ENCODE assay signal across 13 cellular contexts in genomic region chr9:2267171-2267740, GRCh38.
DNase-seq lines count a peak whose midpoint lies in the region; ATAC-seq and TF ChIP-seq lines count a peak whose summit lies in the region.
"Had no signal": no experiment of that assay in that cellular context is flagged by ENCODE, and none has a peak within 500 bp of the region (broad histone marks: within the 10 kb centered on the region; RNA-seq: fewer than 3 reads in every experiment).

No MANE protein-coding gene starts in this region.

- no peaks in the 10 kb centered on the region for H3K79me1 ChIP-seq in IMR-90 (ENCODE audit: low read depth in 1 of 2, low read length in 2 of 2)

- no peak overlapping the region for H2AK9ac ChIP-seq in IMR-90 (replicated peaks; ENCODE audit: low read depth, low read length, poor library complexity)

- intact Hi-C loops in IMR-90 (cut with micrococcal nuclease) = no loop called here

- H3K14ac ChIP-seq in IMR-90 (replicated peaks; ENCODE audit: low read depth, low read length) = no peak overlapping the region

- H3K4me1 Mint-ChIP-seq in activated CD4-positive, alpha-beta T cell treated with anti-CD3 and anti-CD28 coated beads, Interleukin-2, amount 10 ng/mL, durations not matched to agents 7 days and 5 days = peaks cover 7% of the 10 kb centered on the region
- no peaks in the 10 kb centered on the region for H3K4me1 Mint-ChIP-seq in activated T-helper 17 cell treated with anti-CD3 and anti-CD28 coated beads, Interleukin-2, amount 50 U/mL, for 72 hours

- H3K9me1 ChIP-seq in IMR-90 (ENCODE audit: insufficient read depth, low read length) = no peaks in the 10 kb centered on the region

- no peak overlapping the region for H2AK5ac ChIP-seq in IMR-90 (ENCODE audit: low read depth, low read length)

- H3K18ac ChIP-seq in IMR-90 (ENCODE audit: low read depth, low read length) = no peak overlapping the region

- no peak overlapping the region for H3K4ac ChIP-seq in IMR-90 (ENCODE audit: low read depth, low read length)

- no peak for TF ChIP-seq CTCF in IMR-90 (conservative IDR thresholded peaks at IDR 0.05; ENCODE audit: low read depth, low read length)

- H4K5ac ChIP-seq in IMR-90 (ENCODE audit: low read depth, low read length) = no peak overlapping the region

- H3K9me3 ChIP-seq in IMR-90 (ENCODE audit: control insufficient read depth, insufficient read depth, low read length) = no peaks in the 10 kb centered on the region
- no peaks in the 10 kb centered on the region for H3K9me3 ChIP-seq in stomach smooth muscle (ENCODE audit: control insufficient read depth in 2 of 2, low read length in 2 of 2)

- H3K27ac ChIP-seq in IMR-90 (ENCODE audit: insufficient read depth, low read length) (no peak overlapping the region), stomach smooth muscle (ENCODE audit: low read length) (peak overlapping the region; percentile 69)
- H3K27ac ChIP-seq: C4-2B had no signal

- no TSS peak for BruUV-seq in IMR-90 (replicated peaks; lab: Mats Ljungman, UMichigan)

- in situ Hi-C loops in IMR-90 (cut with MboI; ENCODE audit: low sequenced_read_pairs) = no loop called here

- no peak overlapping the region for H2BK20ac ChIP-seq in IMR-90 (ENCODE audit: low read depth, low read length)

- H3K4me3 Mint-ChIP-seq in activated CD4-positive, alpha-beta T cell treated with anti-CD3 and anti-CD28 coated beads, Interleukin-2, amount 10 ng/mL, durations not matched to agents 7 days and 5 days = no peak overlapping the region
- no peak overlapping the region for H3K4me3 Mint-ChIP-seq in activated T-helper 17 cell treated with anti-CD3 and anti-CD28 coated beads, Interleukin-2, amount 50 U/mL, for 72 hours
- H3K4me3 Mint-ChIP-seq: central memory CD8-positive, alpha-beta T cell; type B pancreatic cell had no signal

- H3K27me3 Mint-ChIP-seq in activated CD4-positive, alpha-beta T cell treated with anti-CD3 and anti-CD28 coated beads, Interleukin-2, amount 10 ng/mL, durations not matched to agents 7 days and 5 days = peaks cover 15% of the 10 kb centered on the region
- H3K27me3 Mint-ChIP-seq in activated T-helper 17 cell treated with anti-CD3 and anti-CD28 coated beads, Interleukin-2, amount 50 U/mL, for 72 hours = peaks cover 14% of the 10 kb centered on the region
- H3K27me3 Mint-ChIP-seq: type B pancreatic cell had no signal

- H3K4me3 ChIP-seq in IMR-90 (ENCODE audit: insufficient read depth, low read depth, low read length) (no peak overlapping the region), stomach smooth muscle (ENCODE audit: low read length in 2 of 2) (peak overlapping the region in 1 of 2 donors; percentile 24)

- no peak overlapping the region for H3K27ac Mint-ChIP-seq in activated CD4-positive, alpha-beta T cell treated with anti-CD3 and anti-CD28 coated beads, Interleukin-2, amount 10 ng/mL, durations not matched to agents 7 days and 5 days
- no peak overlapping the region for H3K27ac Mint-ChIP-seq in activated T-helper 17 cell treated with anti-CD3 and anti-CD28 coated beads, Interleukin-2, amount 50 U/mL, for 72 hours
- H3K27ac Mint-ChIP-seq: type B pancreatic cell had no signal

- no peak overlapping the region for H2BK120ac ChIP-seq in IMR-90 (ENCODE audit: low read depth, low read length)

- CTCF ChIA-PET in IMR-90 (lab: Yijun Ruan, JAX) = no interaction called here
- CTCF ChIA-PET in activated CD4-positive, alpha-beta T cell treated with anti-CD3 and anti-CD28 coated beads, Interleukin-2, amount 10 ng/mL, durations not matched to agents 7 days and 5 days (lab: Charles Lee) = no interaction called here

- H3K27me3 ChIP-seq in IMR-90 (ENCODE audit: control insufficient read depth, insufficient read depth, low read length) (peaks cover 6% of the 10 kb centered on the region), stomach smooth muscle (ENCODE audit: control insufficient read depth in 1 of 2, insufficient read depth in 2 of 2, low read length in 2 of 2) (no peaks in the 10 kb centered on the region)

- ATAC-seq in IMR-90 (ENCODE audit: low read depth) (peak; percentile 56), GM19328 (IDR thresholded peaks at IDR 0.05; ENCODE audit: unreplicated experiment) (no peak)
- no peak for ATAC-seq in activated T-helper 17 cell treated with anti-CD3 and anti-CD28 coated beads, Interleukin-2, amount 50 U/mL, for 72 hours (replicated peaks)

- no peak overlapping the region for H2AFZ ChIP-seq in IMR-90 (replicated peaks; ENCODE audit: low read length, poor library complexity)

- dilution Hi-C loops in IMR-90 (cut with HindIII; ENCODE audit: low sequenced_read_pairs, unreplicated experiment) = no loop called here

- H3K56ac ChIP-seq in IMR-90 (ENCODE audit: extremely low read depth, insufficient read depth, low read length) = no peak overlapping the region

- POLR2A ChIA-PET in IMR-90 (lab: Charles Lee; ENCODE audit: unreplicated experiment) = no interaction called here
- POLR2A ChIA-PET in activated CD4-positive, alpha-beta T cell treated with anti-CD3 and anti-CD28 coated beads, Interleukin-2, amount 10 ng/mL, durations not matched to agents 7 days and 5 days (lab: Charles Lee) = no interaction called here

- TF ChIP-seq RAD21 in IMR-90 (IDR thresholded peaks at IDR 0.05; ENCODE audit: low read length) = no peak

- H4K20me1 ChIP-seq in IMR-90 (ENCODE audit: insufficient read depth, low read length) = no peaks in the 10 kb centered on the region

- no peak overlapping the region for H2BK15ac ChIP-seq in IMR-90 (ENCODE audit: low read depth, low read length)

- no peak for TF ChIP-seq POLR2A in IMR-90 (IDR thresholded peaks at IDR 0.05; ENCODE audit: low read depth, low read length)

- H3K9me3 Mint-ChIP-seq in activated CD4-positive, alpha-beta T cell treated with anti-CD3 and anti-CD28 coated beads, Interleukin-2, amount 10 ng/mL, durations not matched to agents 7 days and 5 days = no peaks in the 10 kb centered on the region
- H3K9me3 Mint-ChIP-seq in activated T-helper 17 cell treated with anti-CD3 and anti-CD28 coated beads, Interleukin-2, amount 50 U/mL, for 72 hours = no peaks in the 10 kb centered on the region
- H3K9me3 Mint-ChIP-seq: central memory CD8-positive, alpha-beta T cell had no signal

- no peak overlapping the region for H4K8ac ChIP-seq in IMR-90 (ENCODE audit: low read depth in 2 of 2, low read length in 2 of 2)

- H3K4me1 ChIP-seq in IMR-90 (ENCODE audit: control insufficient read depth, insufficient read depth, low read length) (no peaks in the 10 kb centered on the region), stomach smooth muscle (ENCODE audit: control insufficient read depth, insufficient read depth, low read length) (peaks cover 13% of the 10 kb centered on the region)

- DNase-seq in IMR-90 (no peak), cerebellar cortex (ENCODE audit: low spot score) (peak; percentile 72), left kidney (ENCODE audit: low read depth, low spot score) (peak; percentile 45)
- no peak for DNase-seq in activated CD4-positive, alpha-beta T cell treated with anti-CD3 and anti-CD28 coated beads, Interleukin-2, amount 10 ng/mL, durations not matched to agents 7 days and 5 days
- DNase-seq: activated naive CD4-positive, alpha-beta T cell treated with Interleukin-2 at 50 U/mL for 16 hours; mammary epithelial cell; MV-4-11 had no signal

- no peak overlapping the region for H2BK5ac ChIP-seq in IMR-90 (ENCODE audit: low read depth, low read length, poor library complexity, severe bottlenecking)

- no peak overlapping the region for H3K23ac ChIP-seq in IMR-90 (ENCODE audit: low read depth, low read length)

- H3K36me3 ChIP-seq in IMR-90 (ENCODE audit: control insufficient read depth, insufficient read depth, low read length) = no peaks in the 10 kb centered on the region
- no peaks in the 10 kb centered on the region for H3K36me3 ChIP-seq in stomach smooth muscle (ENCODE audit: control insufficient read depth in 2 of 2, insufficient read depth in 2 of 2, low read length in 2 of 2)

- H4K91ac ChIP-seq in IMR-90 (ENCODE audit: insufficient read depth, low read depth, low read length) = no peak overlapping the region

- H3K36me3 Mint-ChIP-seq in activated CD4-positive, alpha-beta T cell treated with anti-CD3 and anti-CD28 coated beads, Interleukin-2, amount 10 ng/mL, durations not matched to agents 7 days and 5 days (ENCODE audit: low read depth) = no peaks in the 10 kb centered on the region
- no peaks in the 10 kb centered on the region for H3K36me3 Mint-ChIP-seq in activated T-helper 17 cell treated with anti-CD3 and anti-CD28 coated beads, Interleukin-2, amount 50 U/mL, for 72 hours (ENCODE audit: low read depth)
- H3K36me3 Mint-ChIP-seq: type B pancreatic cell had no signal

- 0% methylated on average over 3 of the region's 8 CpGs; no CpG with 5 or more reads in 1 of the 2 experiments for WGBS in IMR-90 (ENCODE audit: extremely low coverage in 2 of 2, insufficient read length in 1 of 2), 2 experiments

- peak overlapping the region; percentile 66 for H3K4me2 ChIP-seq in IMR-90 (ENCODE audit: low read depth, low read length)

- H3K9ac ChIP-seq in IMR-90 (ENCODE audit: low read depth, low read length) (no peak overlapping the region), stomach smooth muscle (ENCODE audit: low read length in 2 of 2) (peak overlapping the region in 1 of 2 donors; percentile 29)

TF ChIP-seq in IMR-90, 13 proteins besides CTCF, POLR2A, EP300 and RAD21:
- TF ChIP-seq MAZ (IDR thresholded peaks at IDR 0.05; ENCODE audit: borderline replicate concordance, low read depth, low read length) (no peak), MXI1 (IDR thresholded peaks at IDR 0.05; ENCODE audit: borderline replicate concordance, low read depth, low read length) (no peak)
- TF ChIP-seq, protein P1, sequence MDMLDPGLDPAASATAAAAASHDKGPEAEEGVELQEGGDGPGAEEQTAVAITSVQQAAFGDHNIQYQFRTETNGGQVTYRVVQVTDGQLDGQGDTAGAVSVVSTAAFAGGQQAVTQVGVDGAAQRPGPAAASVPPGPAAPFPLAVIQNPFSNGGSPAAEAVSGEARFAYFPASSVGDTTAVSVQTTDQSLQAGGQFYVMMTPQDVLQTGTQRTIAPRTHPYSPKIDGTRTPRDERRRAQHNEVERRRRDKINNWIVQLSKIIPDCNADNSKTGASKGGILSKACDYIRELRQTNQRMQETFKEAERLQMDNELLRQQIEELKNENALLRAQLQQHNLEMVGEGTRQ (IDR thresholded peaks at IDR 0.05; ENCODE audit: low read depth, low read length) = no peak

Comparison
In these comparisons a context has a peak if more than half of its experiments do, and no peak if none do; other contexts are left out.
1. DNase-seq: peak in cerebellar cortex (single experiment) and left kidney (single experiment); none in IMR-90 (single experiment) and activated CD4-positive, alpha-beta T cell treated with anti-CD3 and anti-CD28 coated beads, Interleukin-2, amount 10 ng/mL, durations not matched to agents 7 days and 5 days (single experiment).